25 cellular contexts compared by ENCODE assay signal in the genomic region with DNA sequence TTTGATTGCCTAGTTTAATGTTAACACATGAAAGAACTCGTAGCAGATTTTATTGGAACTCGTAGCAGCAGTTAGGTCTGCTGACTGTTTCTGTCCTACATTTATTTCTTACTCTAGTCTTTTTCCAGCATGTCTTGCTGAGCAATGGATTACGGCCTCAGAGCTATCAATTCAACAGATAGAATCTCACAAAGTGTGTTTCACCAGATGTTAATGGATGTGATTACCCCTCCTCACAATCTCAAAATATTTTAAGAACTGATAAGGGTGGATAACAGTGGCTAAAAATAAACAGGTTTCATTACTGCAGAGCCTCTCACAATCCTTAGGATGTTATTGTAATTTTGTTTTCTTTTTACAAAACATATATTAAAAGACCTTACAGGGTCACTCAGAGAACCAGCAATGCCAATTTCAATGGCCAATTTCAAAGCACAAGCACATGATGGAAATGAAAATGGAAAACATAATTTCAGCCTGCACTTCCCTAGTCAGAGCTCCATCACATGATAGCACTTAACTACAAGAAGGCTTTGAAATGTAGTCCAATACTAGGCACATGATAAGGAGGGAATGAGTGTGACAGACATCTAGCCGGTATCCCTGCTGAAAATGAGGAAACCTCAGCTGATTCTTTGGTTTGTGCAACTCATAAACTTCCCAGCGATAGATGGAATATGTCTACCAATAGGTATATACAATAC.
"Had no signal": no experiment of that assay in that cellular context is flagged by ENCODE, and none has a peak within 500 bp of the region (broad histone marks: within the 10 kb centered on the region; RNA-seq: fewer than 3 reads in every experiment).

No MANE protein-coding gene starts in this region.

- H3K9ac ChIP-seq: neural progenitor cell, parathyroid adenoma had no signal

- H3K27ac ChIP-seq: esophagus squamous epithelium, neural progenitor cell, parathyroid adenoma, psoas muscle, spleen, suprapubic skin, tibial artery, upper lobe of right lung, WERI-Rb-1 had no signal

- H3K4me3 ChIP-seq: esophagus squamous epithelium, neural progenitor cell, psoas muscle, spleen, suprapubic skin, tibial artery, upper lobe of right lung had no signal

- H3K4me2 ChIP-seq: neural progenitor cell had no signal

- ATAC-seq: activated CD4-positive, CD25-positive, alpha-beta regulatory T cell treated with anti-CD3 and anti-CD28 coated beads, Interleukin-2, amount 50 U/mL, for 24 hours; naive thymus-derived CD8-positive, alpha-beta T cell; psoas muscle; right cardiac atrium; upper lobe of right lung had no signal

- H3K4me1 ChIP-seq: esophagus squamous epithelium, neural progenitor cell, parathyroid adenoma, psoas muscle, spleen, suprapubic skin, tibial artery, upper lobe of right lung had no signal

- H3K79me2 ChIP-seq: parathyroid adenoma had no signal

- DNase-seq: activated CD4-positive, alpha-beta T cell treated with anti-CD3 and anti-CD28 coated beads for 48 hours; activated CD4-positive, alpha-beta T cell treated with anti-CD3 and anti-CD28 coated beads, Interleukin-2, amount 50 U/mL, for 48 hours; activated CD8-positive, alpha-beta memory T cell treated with anti-CD3 and anti-CD28 coated beads for 24 hours; activated CD8-positive, alpha-beta memory T cell treated with anti-CD3 and anti-CD28 coated beads, Interleukin-2, amount 50 U/mL, for 4 hours; activated gamma-delta T cell; activated naive CD4-positive, alpha-beta T cell treated with anti-CD3 and anti-CD28 coated beads, Interleukin-2, amount 50 U/mL, for 16 hours; activated T-cell treated with anti-CD3 and anti-CD28 coated beads, Interleukin-2, amount 50 U/mL, for 1 hour; amniotic stem cell; endodermal cell; esophagus squamous epithelium; islet precursor cell; naive thymus-derived CD8-positive, alpha-beta T cell; occipital lobe; psoas muscle; right cardiac atrium; spleen; stimulated activated naive CD4-positive, alpha-beta T cell; T1000; tibial artery; upper lobe of right lung; WERI-Rb-1 had no signal

- H3K36me3 ChIP-seq: esophagus squamous epithelium, neural progenitor cell, spleen, suprapubic skin, tibial artery, upper lobe of right lung, WERI-Rb-1 had no signal

- H3K27me3 ChIP-seq: esophagus squamous epithelium, neural progenitor cell, spleen, suprapubic skin, tibial artery, upper lobe of right lung had no signal
